In the genomic region with DNA sequence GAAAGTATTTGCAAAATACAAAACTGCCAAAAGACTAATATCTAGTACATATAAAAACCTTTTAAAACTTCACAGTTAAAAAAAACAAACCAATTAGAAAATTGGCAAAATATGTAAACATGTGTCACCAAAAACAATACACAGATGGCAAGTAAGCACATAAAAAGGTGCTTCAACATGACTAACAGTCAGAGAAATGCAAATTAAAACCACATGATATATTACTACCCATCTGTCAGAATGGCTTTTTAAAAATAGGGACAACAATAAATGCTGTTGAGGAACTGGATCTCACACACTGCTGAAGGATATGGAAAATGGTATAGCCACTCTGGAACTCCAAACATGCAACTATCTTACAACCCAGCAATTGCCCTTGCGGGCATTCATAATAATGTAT, we compare ENCODE assay signal across 20 cellular contexts.
A peak's percentile ranks its signal among the peaks of the same experiment; 100 is the strongest.
DNase-seq lines count a peak whose midpoint lies in the region; ATAC-seq and FAIRE-seq lines count a peak whose summit lies in the region.
"Had no signal": no experiment of that assay in that cellular context is flagged by ENCODE, and none has a peak within 500 bp of the region (broad histone marks: within the 10 kb centered on the region; RNA-seq: fewer than 3 reads in every experiment).

No MANE protein-coding gene starts in this region.

- peak; percentile 100 for FAIRE-seq in endometrium (lab: Jason Lieb, UNC)
- FAIRE-seq: GM12878, H54, RCC 7860 had no signal

- DNase-seq in A172 (ENCODE audit: low spot score) (peak; percentile 2), GM04504 (ENCODE audit: low read depth) (peak; percentile 14), NCI-H2171 treated with DMSO at 0.1 percent for 48 hours (lab: John Stamatoyannopoulos, UW) (peak; percentile 88), left colon (no peak), retina (no peak)
- DNase-seq in activated naive CD4-positive, alpha-beta T cell (lab: John Stamatoyannopoulos, UW) = no peak
- no peak for DNase-seq in stimulated activated CD8-positive, alpha-beta memory T cell treated with anti-CD3 and anti-CD28 coated beads, Interleukin-4, amount 100 ng/mL, for 48 hours
- DNase-seq: C1 segment of cervical spinal cord; CD8-positive, alpha-beta T cell; Karpas-422; MV-4-11; NCI-H1105 treated with DMSO at 0.1 percent for 48 hours; NCI-H187; NCI-H2227 treated with DMSO at 0.1 percent for 48 hours; NCI-H510A had no signal

- intact Hi-C loops in left colon (cut with DNase I, micrococcal nuclease) = no loop called here

- ATAC-seq in left colon = no peak
- ATAC-seq: CD8-positive, alpha-beta T cell; GM12878; Right ventricle myocardium inferior had no signal

Comparison
In these comparisons a context has a peak if more than half of its experiments do, and no peak if none do; other contexts are left out.
1. DNase-seq: peak in A172 (single experiment), GM04504 (single experiment) and NCI-H2171 treated with DMSO at 0.1 percent for 48 hours (single experiment); none in activated naive CD4-positive, alpha-beta T cell (0 of 4), left colon (0 of 2), retina (single experiment) and stimulated activated CD8-positive, alpha-beta memory T cell treated with anti-CD3 and anti-CD28 coated beads, Interleukin-4, amount 100 ng/mL, for 48 hours (single experiment).